Comparison of ENCODE assay signal across 8 cellular contexts in genomic region chr7:104231054-104232046, GRCh38. TPM values are rescaled to one million over a fixed set of nuclear protein-coding genes. Genes with fewer than 3 reads are reported as not detected.
DNase-seq lines count a peak whose midpoint lies in the region; ATAC-seq and TF ChIP-seq lines count a peak whose summit lies in the region.

No MANE protein-coding gene starts in this region.

- no peaks in the 10 kb centered on the region for H4K20me1 ChIP-seq in neural cell (ENCODE audit: insufficient read depth)

- no peaks in the 10 kb centered on the region for H3K27me3 ChIP-seq in neural cell (ENCODE audit: insufficient read depth, low read depth, low read length)

- H3K4me2 ChIP-seq in neural cell (ENCODE audit: low read length): no peak overlapping the region

- TF ChIP-seq EP300 in neural cell (conservative IDR thresholded peaks at IDR 0.05; ENCODE audit: poor library complexity, severe bottlenecking): no peak

- H3K9me2 ChIP-seq in neural cell (ENCODE audit: insufficient read depth, low read length): no peaks in the 10 kb centered on the region

- H3K79me2 ChIP-seq in neural cell (replicated peaks; ENCODE audit: insufficient read depth, low read length): no peaks in the 10 kb centered on the region

- H3K9ac ChIP-seq in neural cell (ENCODE audit: low read length): no peak overlapping the region

- no peaks in the 10 kb centered on the region for H3K36me3 ChIP-seq in neural cell (ENCODE audit: insufficient read depth, low read length)

- H3K4me3 ChIP-seq in fibroblast of mammary gland (ENCODE audit: control insufficient read depth, low read depth, low read length): no peak overlapping the region
- H3K4me3 ChIP-seq in neural cell (ENCODE audit: low read length): no peak overlapping the region

- TF ChIP-seq RAD21 in neural cell (conservative IDR thresholded peaks at IDR 0.05): peak; percentile 92

- peak; percentile 89 for TF ChIP-seq CTCF in fibroblast of mammary gland (conservative IDR thresholded peaks at IDR 0.05; ENCODE audit: control insufficient read depth, insufficient read depth, low read depth, low read length)
- TF ChIP-seq CTCF in neural cell (IDR thresholded peaks at IDR 0.05; ENCODE audit: poor library complexity, severe bottlenecking): peak; percentile 93

- peak; percentile 76 for DNase-seq in DMS53 treated with DMSO at 0.1 percent for 48 hours (lab: John Stamatoyannopoulos, UW; ENCODE audit: unreplicated experiment)
- DNase-seq in NCI-H774 (lab: John Stamatoyannopoulos, UW): peak; percentile 21
- peak; percentile 17 for DNase-seq in activated T-cell treated with anti-CD3 and anti-CD28 coated beads for 1 hour (ENCODE audit: low read depth)
- peak; percentile 64 for DNase-seq in fibroblast of mammary gland (ENCODE audit: low read depth)

- no peaks in the 10 kb centered on the region for H3K9me3 ChIP-seq in neural cell (ENCODE audit: low read length)

- ATAC-seq in GM19463 (IDR thresholded peaks at IDR 0.05; ENCODE audit: unreplicated experiment) (peak; percentile 92), HG03521 (IDR thresholded peaks at IDR 0.05; ENCODE audit: unreplicated experiment) (peak; percentile 83), HG02840 (IDR thresholded peaks at IDR 0.05; ENCODE audit: low FRiP score, unreplicated experiment) (no peak)

- no peak overlapping the region for H3K27ac ChIP-seq in neural cell (ENCODE audit: low read length)

- no peaks in the 10 kb centered on the region for H3F3A ChIP-seq in neural cell (ENCODE audit: insufficient read depth, low read length, poor library complexity, severe bottlenecking)

- H2AFZ ChIP-seq in neural cell (ENCODE audit: low read depth, low read length): no peak overlapping the region

TF ChIP-seq in neural cell, 6 proteins besides CTCF, POLR2A, EP300 and RAD21:
- TF ChIP-seq, protein P1, sequence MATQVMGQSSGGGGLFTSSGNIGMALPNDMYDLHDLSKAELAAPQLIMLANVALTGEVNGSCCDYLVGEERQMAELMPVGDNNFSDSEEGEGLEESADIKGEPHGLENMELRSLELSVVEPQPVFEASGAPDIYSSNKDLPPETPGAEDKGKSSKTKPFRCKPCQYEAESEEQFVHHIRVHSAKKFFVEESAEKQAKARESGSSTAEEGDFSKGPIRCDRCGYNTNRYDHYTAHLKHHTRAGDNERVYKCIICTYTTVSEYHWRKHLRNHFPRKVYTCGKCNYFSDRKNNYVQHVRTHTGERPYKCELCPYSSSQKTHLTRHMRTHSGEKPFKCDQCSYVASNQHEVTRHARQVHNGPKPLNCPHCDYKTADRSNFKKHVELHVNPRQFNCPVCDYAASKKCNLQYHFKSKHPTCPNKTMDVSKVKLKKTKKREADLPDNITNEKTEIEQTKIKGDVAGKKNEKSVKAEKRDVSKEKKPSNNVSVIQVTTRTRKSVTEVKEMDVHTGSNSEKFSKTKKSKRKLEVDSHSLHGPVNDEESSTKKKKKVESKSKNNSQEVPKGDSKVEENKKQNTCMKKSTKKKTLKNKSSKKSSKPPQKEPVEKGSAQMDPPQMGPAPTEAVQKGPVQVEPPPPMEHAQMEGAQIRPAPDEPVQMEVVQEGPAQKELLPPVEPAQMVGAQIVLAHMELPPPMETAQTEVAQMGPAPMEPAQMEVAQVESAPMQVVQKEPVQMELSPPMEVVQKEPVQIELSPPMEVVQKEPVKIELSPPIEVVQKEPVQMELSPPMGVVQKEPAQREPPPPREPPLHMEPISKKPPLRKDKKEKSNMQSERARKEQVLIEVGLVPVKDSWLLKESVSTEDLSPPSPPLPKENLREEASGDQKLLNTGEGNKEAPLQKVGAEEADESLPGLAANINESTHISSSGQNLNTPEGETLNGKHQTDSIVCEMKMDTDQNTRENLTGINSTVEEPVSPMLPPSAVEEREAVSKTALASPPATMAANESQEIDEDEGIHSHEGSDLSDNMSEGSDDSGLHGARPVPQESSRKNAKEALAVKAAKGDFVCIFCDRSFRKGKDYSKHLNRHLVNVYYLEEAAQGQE (IDR thresholded peaks at IDR 0.05; ENCODE audit: borderline replicate concordance): no peak
- no peak for TF ChIP-seq TAF1 (IDR thresholded peaks at IDR 0.05; ENCODE audit: low read depth)
- peak; percentile 95 for TF ChIP-seq SMC3 (conservative IDR thresholded peaks at IDR 0.05; ENCODE audit: poor library complexity)
- no peak for TF ChIP-seq EZH2 (IDR thresholded peaks at IDR 0.05; ENCODE audit: borderline replicate concordance, insufficient read depth, low read length, poor library complexity, severe bottlenecking)
- no peak for TF ChIP-seq POLR2AphosphoS5 (IDR thresholded peaks at IDR 0.05)

RNA-seq across cellular contexts. Expression of gene ORC5, which starts 23.5 kb away (rescaled TPM):
- 23.4 and 27.3 TPM in 2 replicates for polyA plus RNA-seq in neural cell
- 47.9 and 54.0 TPM in 2 replicates for polyA minus RNA-seq in neural cell

Comparison
In these comparisons a context has a peak if more than half of its experiments do, and no peak if none do; other contexts are left out.
1. DNase-seq: peak in every context shown above with its lines; median percentile 76 in DMS53 treated with DMSO at 0.1 percent for 48 hours; 64 in fibroblast of mammary gland; 21 in NCI-H774; 17 in activated T-cell treated with anti-CD3 and anti-CD28 coated beads for 1 hour.